In the genomic region with DNA sequence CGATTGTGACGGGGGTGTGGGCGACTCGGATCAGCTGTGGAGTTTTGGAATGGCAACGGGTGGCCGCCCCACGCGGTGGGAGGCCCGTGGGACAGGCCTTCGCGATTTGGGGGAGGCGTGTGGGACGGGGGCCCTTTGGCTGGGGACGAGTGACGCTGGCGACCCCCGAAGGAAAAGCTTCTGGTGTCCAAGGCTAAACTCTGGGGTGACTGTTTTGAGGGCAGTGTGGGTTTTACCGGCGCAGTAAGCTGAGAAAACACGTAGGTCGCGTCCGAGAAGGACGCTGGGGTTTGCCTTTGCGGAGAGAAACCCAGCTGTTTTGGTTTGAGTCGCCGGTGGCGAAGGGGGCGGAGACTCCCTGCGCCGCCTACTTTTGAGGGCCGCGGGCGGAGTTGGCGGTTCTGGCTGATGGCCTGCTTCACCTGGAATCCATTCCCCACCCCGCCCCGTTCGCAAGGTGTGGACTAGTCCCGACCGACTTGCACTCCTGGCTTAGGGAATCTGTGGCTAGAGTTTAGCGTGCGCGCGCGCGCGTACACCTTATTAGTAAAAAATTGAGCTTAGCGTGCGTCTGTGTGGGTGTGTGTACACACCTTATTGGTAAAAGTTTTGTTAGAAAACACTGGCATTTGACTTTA, we compare ENCODE assay signal across 8 cellular contexts. TPM values are rescaled to one million over a fixed set of nuclear protein-coding genes. Genes with fewer than 3 reads are reported as not detected.
A peak's percentile ranks its signal among the peaks of the same experiment; 100 is the strongest.
DNase-seq lines count a peak whose midpoint lies in the region; ATAC-seq, FAIRE-seq and TF ChIP-seq lines count a peak whose summit lies in the region.

No MANE protein-coding gene starts in this region.

- BruUV-seq in Calu3 (replicated peaks; lab: Mats Ljungman, UMichigan) (TSS peak; percentile 25), endothelial cell of umbilical vein (replicated peaks; lab: Mats Ljungman, UMichigan) (TSS peak; percentile 31)

- H3K9me1 ChIP-seq in endothelial cell of umbilical vein (replicated peaks; ENCODE audit: control insufficient read depth, extremely low read depth, insufficient read depth, low read length): no peaks in the 10 kb centered on the region

- dilution Hi-C loops in endothelial cell of umbilical vein (cut with MboI; ENCODE audit: extremely low pct_ligation_motif_present, low sequenced_read_pairs): no loop called here

- CTCF ChIA-PET in Calu3 (lab: Charles Lee): interaction anchor here (0.6 to 2.4 kb wide), 12 partner anchors 18 to 544 kb away, joined by 3 to 11 read pairs (median 4); a partner anchor contains a TSS
- CTCF ChIA-PET in endothelial cell of umbilical vein (lab: Charles Lee): interaction anchor here (0.8 to 3.1 kb wide), 14 partner anchors 17 to 545 kb away, joined by 3 to 15 read pairs (median 4); a partner anchor contains a TSS

- H3K4me3 Mint-ChIP-seq in Calu3 (ENCODE audit: low read depth, unreplicated experiment): peak overlapping the region; percentile 95

- H3K27me3 ChIP-seq in endothelial cell of umbilical vein (ENCODE audit: control insufficient read depth in 2 of 2, insufficient read depth in 2 of 2, low read length in 2 of 2): no peaks in the 10 kb centered on the region

- DNase-seq in Calu3 (peak; percentile 100), HUDEP-2 (lab: John Stamatoyannopoulos, UW; ENCODE audit: unreplicated experiment in 76 of 76) (peak in 71 of 76 experiments; percentile 8 to 81 (median 56)), NOMO-1 treated with dmso at 0.1 percent for 144 hours (lab: John Stamatoyannopoulos, UW; ENCODE audit: unreplicated experiment) (peak; percentile 53), endothelial cell of umbilical vein (ENCODE audit: low read depth, low spot score) (peak; percentile 77), midbrain (lab: John Stamatoyannopoulos, UW) (peak; percentile 65)
- peak; percentile 92 for DNase-seq in activated CD8-positive, alpha-beta memory T cell treated with anti-CD3 and anti-CD28 coated beads, Interleukin-2, amount 50 U/mL, for 48 hours
- DNase-seq in stimulated activated CD8-positive, alpha-beta memory T cell treated with anti-CD3 and anti-CD28 coated beads, Interleukin-2, amount 100 ng/mL, for 48 hours (ENCODE audit: low read depth in 2 of 2): peak; percentile 80 to 82

- H3K27ac Mint-ChIP-seq in Calu3 (ENCODE audit: unreplicated experiment): peak overlapping the region; percentile 89

- POLR2A ChIA-PET in endothelial cell of umbilical vein (lab: Charles Lee): interaction anchor here (0.7 to 2.2 kb wide), 2 partner anchors 26 to 29 kb away, joined by 5 to 7 read pairs; no protein-coding TSS in a partner anchor

- no peak for TF ChIP-seq POLR2A in endothelial cell of umbilical vein (IDR thresholded peaks at IDR 0.05; ENCODE audit: low read depth, low read length)

- peaks cover 36% of the 10 kb centered on the region for H3K36me3 Mint-ChIP-seq in Calu3 (ENCODE audit: insufficient read depth, unreplicated experiment)

- no peaks in the 10 kb centered on the region for H4K20me1 ChIP-seq in endothelial cell of umbilical vein (replicated peaks; ENCODE audit: control insufficient read depth, extremely low read depth, insufficient read depth, low read length)

- peaks cover 28% of the 10 kb centered on the region for H3K79me2 ChIP-seq in endothelial cell of umbilical vein (ENCODE audit: control insufficient read depth, insufficient read depth, low read length)

- intact Hi-C loops in Calu3 (cut with micrococcal nuclease; ENCODE audit: unreplicated experiment): loop anchor here (1.0 to 5.0 kb wide), 2 partner anchors 77 to 98 kb away; no protein-coding TSS in a partner anchor
- intact Hi-C loops in endothelial cell of umbilical vein (cut with micrococcal nuclease): loop anchor here (1.0 kb wide), 3 partner anchors 77 to 134 kb away; no protein-coding TSS in a partner anchor

- no peaks in the 10 kb centered on the region for H3K27me3 Mint-ChIP-seq in Calu3 (ENCODE audit: unreplicated experiment)

- H3K9me3 Mint-ChIP-seq in Calu3 (ENCODE audit: low read depth, unreplicated experiment): no peaks in the 10 kb centered on the region

- peak overlapping the region; percentile 98 for H3K9ac ChIP-seq in endothelial cell of umbilical vein (replicated peaks; ENCODE audit: extremely low read depth, insufficient read depth, low read length)

- H2AFZ ChIP-seq in endothelial cell of umbilical vein (ENCODE audit: low read depth, low read length): peak overlapping the region; percentile 77

- H3K9me3 ChIP-seq in endothelial cell of umbilical vein (replicated peaks; ENCODE audit: control insufficient read depth, insufficient read depth, low read length): no peaks in the 10 kb centered on the region

- H3K4me3 ChIP-seq in endothelial cell of umbilical vein (replicated peaks in 1 of 3; ENCODE audit: insufficient read depth in 1 of 3, low read depth in 1 of 3, low read length in 3 of 3): peak overlapping the region; percentile 78 to 83 (median 81)

- FAIRE-seq in endothelial cell of umbilical vein (lab: Jason Lieb, UNC): peak; percentile 24

- no peak for TF ChIP-seq CTCF in Calu3 (IDR thresholded peaks at IDR 0.05; ENCODE audit: unreplicated experiment)
- no peak for TF ChIP-seq CTCF in endothelial cell of umbilical vein (IDR thresholded peaks at IDR 0.05; ENCODE audit: extremely low read depth in 1 of 2, insufficient read depth in 1 of 2, low read depth in 1 of 2, low read length in 2 of 2)

- peak overlapping the region; percentile 93 for H3K27ac ChIP-seq in endothelial cell of umbilical vein (ENCODE audit: insufficient read depth, low read depth, low read length)

- H3K4me1 ChIP-seq in endothelial cell of umbilical vein (ENCODE audit: control insufficient read depth, extremely low read depth, insufficient read depth, low read length): peaks cover 16% of the 10 kb centered on the region

- H3K4me2 ChIP-seq in endothelial cell of umbilical vein (ENCODE audit: insufficient read depth, low read length): peak overlapping the region; percentile 57

- peaks cover 52% of the 10 kb centered on the region for H3K4me1 Mint-ChIP-seq in Calu3 (ENCODE audit: low read depth, unreplicated experiment)

- ATAC-seq in GM21423 (IDR thresholded peaks at IDR 0.05; ENCODE audit: unreplicated experiment): peak; percentile 65

- H3K36me3 ChIP-seq in endothelial cell of umbilical vein (ENCODE audit: control insufficient read depth in 2 of 2, extremely low read depth in 1 of 2, insufficient read depth in 2 of 2, low read length in 2 of 2): no peaks in the 10 kb centered on the region

TF ChIP-seq in endothelial cell of umbilical vein, 7 proteins besides CTCF, POLR2A, EP300 and RAD21:
- TF ChIP-seq POLR2AphosphoS5 (IDR thresholded peaks at IDR 0.05; ENCODE audit: insufficient read depth, low read depth, low read length): no peak
- no peak for TF ChIP-seq MYC (IDR thresholded peaks at IDR 0.05; ENCODE audit: low read depth, low read length)
- no peak for TF ChIP-seq GATA2 (IDR thresholded peaks at IDR 0.05; ENCODE audit: insufficient read depth, insufficient read length, low read depth, low read length)
- no peak for TF ChIP-seq EZH2 (IDR thresholded peaks at IDR 0.05; ENCODE audit: borderline replicate concordance, low read depth, low read length, severe bottlenecking)
- TF ChIP-seq, protein P1, sequence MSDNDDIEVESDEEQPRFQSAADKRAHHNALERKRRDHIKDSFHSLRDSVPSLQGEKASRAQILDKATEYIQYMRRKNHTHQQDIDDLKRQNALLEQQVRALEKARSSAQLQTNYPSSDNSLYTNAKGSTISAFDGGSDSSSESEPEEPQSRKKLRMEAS (IDR thresholded peaks at IDR 0.05; ENCODE audit: insufficient read depth, insufficient read length): no peak
- TF ChIP-seq JUN (IDR thresholded peaks at IDR 0.05; ENCODE audit: borderline replicate concordance, insufficient read depth, insufficient read length, low read depth): no peak
- no peak for TF ChIP-seq FOS (IDR thresholded peaks at IDR 0.05; ENCODE audit: borderline replicate concordance, insufficient read depth, low read length)

RNA-seq across cellular contexts. Expression of a gene that starts 0.6 kb away (rescaled TPM):
- total RNA-seq in Calu3 (2022) (190 TPM in 2 replicates), endothelial cell of umbilical vein (70.4 and 77.7 TPM in 2 replicates)
- 69.6 and 93.2 TPM in 2 replicates for polyA plus RNA-seq in endothelial cell of umbilical vein
- 52.3 and 55.6 TPM in 2 replicates for polyA plus RNA-seq in endothelial cell of umbilical vein (2011; cell fraction: cytosol; rRNA removed)
- 60.2 and 65.6 TPM in 2 replicates for polyA plus RNA-seq in endothelial cell of umbilical vein (2011; cell fraction: nucleus; rRNA removed)
- 78.8 and 80.1 TPM in 2 replicates for polyA plus RNA-seq in endothelial cell of umbilical vein (2012)
- 233 and 288 TPM in 2 replicates for polyA minus RNA-seq in endothelial cell of umbilical vein
- 29.5 TPM for polyA minus RNA-seq in endothelial cell of umbilical vein (2011; cell fraction: cytosol; rRNA and poly(A)+ RNA removed)
- 221 and 323 TPM in 2 replicates for polyA minus RNA-seq in endothelial cell of umbilical vein (2011; cell fraction: nucleus; rRNA and poly(A)+ RNA removed)

Comparison
In these comparisons a context has a peak if more than half of its experiments do, and no peak if none do; other contexts are left out.
1. Peak in every context shown above with its lines: DNase-seq, ATAC-seq, H3K4me3 ChIP-seq and H3K27ac ChIP-seq.